In genomic region chr5:73960426-73960825, GRCh38 we compare ENCODE assay signal across 23 cellular contexts.
"Had no signal": no experiment of that assay in that cellular context is flagged by ENCODE, and none has a peak within 500 bp of the region (broad histone marks: within the 10 kb centered on the region; RNA-seq: fewer than 3 reads in every experiment).

No MANE protein-coding gene starts in this region.

- FAIRE-seq: pancreas had no signal

- H3K27ac ChIP-seq: body of pancreas, left lung, neutrophil, pancreas, thyroid gland, upper lobe of right lung had no signal

- ATAC-seq: body of pancreas, left lung, pancreas, right cardiac atrium, upper lobe of right lung, WTC11 had no signal

- H3K9me3 ChIP-seq: body of pancreas, left lung, neutrophil, pancreas, thyroid gland, upper lobe of right lung had no signal

- DNase-seq: activated CD8-positive, alpha-beta memory T cell treated with anti-CD3 and anti-CD28 coated beads for 24 hours; activated CD8-positive, alpha-beta memory T cell treated with anti-CD3 and anti-CD28 coated beads, Interleukin-2, amount 50 U/mL, for 4 hours; activated naive CD4-positive, alpha-beta T cell treated with Interleukin-2 at 50 U/mL for 16 hours; activated naive CD8-positive, alpha-beta T cell treated with anti-CD3 and anti-CD28 coated beads, Interleukin-2, amount 10 ng/mL, durations not matched to agents 7 days and 5 days; activated T-cell treated with anti-CD3 and anti-CD28 coated beads, Interleukin-2, amount 50 U/mL, for 24 hours; body of pancreas; caudate nucleus; dermis blood vessel endothelial cell; effector CD8-positive, alpha-beta T cell; erythroblast; foreskin melanocyte; immature natural killer cell; left lung; pancreas; right cardiac atrium; stimulated activated CD4-positive, alpha-beta T cell treated with anti-CD3 and anti-CD28 coated beads, Interleukin-4, amount 100 ng/mL, for 24 hours; stimulated activated naive CD4-positive, alpha-beta T cell treated with Interleukin-2 at 50 U/mL for 16 hours; T-helper 9 cell; thyroid gland; upper lobe of right lung had no signal

- H3K4me3 ChIP-seq: body of pancreas, left lung, lung, pancreas, thyroid gland, upper lobe of right lung had no signal

- H3K36me3 ChIP-seq: left lung, neutrophil, pancreas, thyroid gland, upper lobe of right lung had no signal

- H3K4me1 ChIP-seq: body of pancreas, left lung, pancreas, thyroid gland, upper lobe of right lung had no signal

- H3K27me3 ChIP-seq: body of pancreas, left lung, neutrophil, pancreas, thyroid gland, upper lobe of right lung had no signal
